In the genomic region with DNA sequence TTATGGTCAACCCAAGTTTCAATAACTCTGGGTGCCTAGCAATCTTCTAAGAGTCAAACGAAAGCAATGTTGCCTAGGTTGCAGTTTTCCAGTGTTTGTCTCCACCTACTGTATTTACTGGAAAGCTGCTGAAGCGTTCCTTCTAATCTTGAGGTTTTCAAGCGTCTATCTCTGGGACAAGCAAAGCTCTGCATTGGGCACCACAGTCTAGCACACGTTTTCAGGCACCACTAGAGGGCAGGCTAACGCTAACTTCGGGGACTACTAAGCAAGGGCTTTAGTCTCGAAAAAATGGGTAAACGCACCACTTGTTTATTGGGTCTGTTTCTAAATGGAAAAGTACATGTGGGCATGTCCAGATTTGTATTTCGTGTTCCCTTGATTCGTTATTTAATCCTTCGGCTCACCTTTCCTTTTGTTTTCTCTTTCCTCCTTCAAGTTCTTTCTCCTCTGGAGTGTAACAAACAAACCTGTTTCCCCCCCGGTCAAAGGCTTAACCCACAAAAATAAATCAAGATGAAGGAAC, we compare ENCODE assay signal across 8 cellular contexts.
DNase-seq lines count a peak whose midpoint lies in the region; ATAC-seq and TF ChIP-seq lines count a peak whose summit lies in the region.
"Not testable (repeated sequence)": the region's sequence is repeated elsewhere in the genome, so short reads cannot be mapped to it uniquely, and the experiment has no call there.

No MANE protein-coding gene starts in this region.

- H3K4me3 ChIP-seq in heart right ventricle, upper lobe of right lung: not testable (repeated sequence)

- peak; percentile 15 for DNase-seq in HFFc6
- DNase-seq in HS-5 (ENCODE audit: low read depth): peak; percentile 4
- peak in 3 of 5 donors; percentile 17 to 44 (median 33) for DNase-seq in T-helper 1 cell
- peak; percentile 42 for DNase-seq in activated T-helper 1 cell treated with anti-CD3 and anti-CD28 coated beads, Interleukin-12 subunit alpha, Interleukin-12 subunit beta, Interleukin-2, Interleukin-4 antibody, amounts not matched to agents 30 ng/mL and 10 ng/mL and 1 ng/mL, durations not matched to agents 14 hours and 24 hours and 36 hours (ENCODE audit: low spot score)
- DNase-seq in heart right ventricle: peak; percentile 31 to 37
- peak; percentile 21 to 56 for DNase-seq in stimulated activated CD4-positive, alpha-beta T cell treated with anti-CD3 and anti-CD28 coated beads, Interleukin-12 subunit alpha, Interleukin-12 subunit beta, amount 100 ng/mL, for 24 hours (ENCODE audit: low read depth in 2 of 2)
- DNase-seq in upper lobe of right lung: not testable (repeated sequence)

- not testable (repeated sequence) for H3K27ac ChIP-seq in heart right ventricle, upper lobe of right lung

- peak; percentile 81 for ATAC-seq in GM18502 (IDR thresholded peaks at IDR 0.05; ENCODE audit: poor library complexity, unreplicated experiment)
- peak in 7 of 8 donors; percentile 75 to 95 (median 89) for ATAC-seq in heart right ventricle
- peak; percentile 86 for ATAC-seq in upper lobe of right lung

- H3K4me3 Mint-ChIP-seq in HFFc6; activated T-helper 1 cell treated with anti-CD3 and anti-CD28 coated beads, Interleukin-12 subunit alpha, Interleukin-12 subunit beta, Interleukin-2, Interleukin-4 antibody, amounts not matched to agents 30 ng/mL and 10 ng/mL and 1 ng/mL, durations not matched to agents 14 hours and 24 hours and 36 hours: not testable (repeated sequence)

- H3K4me1 Mint-ChIP-seq in HFFc6 (ENCODE audit: low read depth); activated T-helper 1 cell treated with anti-CD3 and anti-CD28 coated beads, Interleukin-12 subunit alpha, Interleukin-12 subunit beta, Interleukin-2, Interleukin-4 antibody, amounts not matched to agents 30 ng/mL and 10 ng/mL and 1 ng/mL, durations not matched to agents 14 hours and 24 hours and 36 hours (ENCODE audit: low read depth): not testable (repeated sequence)

- H3K27me3 ChIP-seq in heart right ventricle, upper lobe of right lung: not testable (repeated sequence)

- not testable (repeated sequence) for H3K4me1 ChIP-seq in heart right ventricle, upper lobe of right lung

- TF ChIP-seq CTCF in HFFc6 (IDR thresholded peaks at IDR 0.05) (peak; percentile 73), heart right ventricle (IDR thresholded peaks at IDR 0.05) (peak; percentile 4 to 71 (median 61)), upper lobe of right lung (IDR thresholded peaks at IDR 0.05) (peak; percentile 63)

- 35 to 38% methylated on average over 12 of the region's 12 CpGs for WGBS in heart right ventricle, 2 donors

- H3K27me3 Mint-ChIP-seq in HFFc6 (ENCODE audit: insufficient read depth); activated T-helper 1 cell treated with anti-CD3 and anti-CD28 coated beads, Interleukin-12 subunit alpha, Interleukin-12 subunit beta, Interleukin-2, Interleukin-4 antibody, amounts not matched to agents 30 ng/mL and 10 ng/mL and 1 ng/mL, durations not matched to agents 14 hours and 24 hours and 36 hours (ENCODE audit: insufficient read depth): not testable (repeated sequence)

- H3K27ac Mint-ChIP-seq in HFFc6; activated T-helper 1 cell treated with anti-CD3 and anti-CD28 coated beads, Interleukin-12 subunit alpha, Interleukin-12 subunit beta, Interleukin-2, Interleukin-4 antibody, amounts not matched to agents 30 ng/mL and 10 ng/mL and 1 ng/mL, durations not matched to agents 14 hours and 24 hours and 36 hours: not testable (repeated sequence)

- H3K9me3 Mint-ChIP-seq in HFFc6: not testable (repeated sequence)
- peaks cover 13% of the 10 kb centered on the region for H3K9me3 Mint-ChIP-seq in activated T-helper 1 cell treated with anti-CD3 and anti-CD28 coated beads, Interleukin-12 subunit alpha, Interleukin-12 subunit beta, Interleukin-2, Interleukin-4 antibody, amounts not matched to agents 30 ng/mL and 10 ng/mL and 1 ng/mL, durations not matched to agents 14 hours and 24 hours and 36 hours

- H3K9me3 ChIP-seq in heart right ventricle: peaks cover 0 to 35% (median 6%) of the 10 kb centered on the region in 11 donors
- H3K9me3 ChIP-seq in upper lobe of right lung: not testable (repeated sequence)

- H3K36me3 Mint-ChIP-seq in HFFc6 (ENCODE audit: low read depth); activated T-helper 1 cell treated with anti-CD3 and anti-CD28 coated beads, Interleukin-12 subunit alpha, Interleukin-12 subunit beta, Interleukin-2, Interleukin-4 antibody, amounts not matched to agents 30 ng/mL and 10 ng/mL and 1 ng/mL, durations not matched to agents 14 hours and 24 hours and 36 hours (ENCODE audit: low read depth): not testable (repeated sequence)

- intact Hi-C loops in activated T-helper 1 cell treated with anti-CD3 and anti-CD28 coated beads, Interleukin-12 subunit alpha, Interleukin-12 subunit beta, Interleukin-2, Interleukin-4 antibody, amounts not matched to agents 30 ng/mL and 10 ng/mL and 1 ng/mL, durations not matched to agents 14 hours and 24 hours and 36 hours (cut with micrococcal nuclease); heart right ventricle (cut with DNase I); upper lobe of right lung (cut with DNase I): not testable (repeated sequence)

- not testable (repeated sequence) for H3K36me3 ChIP-seq in heart right ventricle, upper lobe of right lung
